ENCODE assay signal across 8 cellular contexts in the genomic region with DNA sequence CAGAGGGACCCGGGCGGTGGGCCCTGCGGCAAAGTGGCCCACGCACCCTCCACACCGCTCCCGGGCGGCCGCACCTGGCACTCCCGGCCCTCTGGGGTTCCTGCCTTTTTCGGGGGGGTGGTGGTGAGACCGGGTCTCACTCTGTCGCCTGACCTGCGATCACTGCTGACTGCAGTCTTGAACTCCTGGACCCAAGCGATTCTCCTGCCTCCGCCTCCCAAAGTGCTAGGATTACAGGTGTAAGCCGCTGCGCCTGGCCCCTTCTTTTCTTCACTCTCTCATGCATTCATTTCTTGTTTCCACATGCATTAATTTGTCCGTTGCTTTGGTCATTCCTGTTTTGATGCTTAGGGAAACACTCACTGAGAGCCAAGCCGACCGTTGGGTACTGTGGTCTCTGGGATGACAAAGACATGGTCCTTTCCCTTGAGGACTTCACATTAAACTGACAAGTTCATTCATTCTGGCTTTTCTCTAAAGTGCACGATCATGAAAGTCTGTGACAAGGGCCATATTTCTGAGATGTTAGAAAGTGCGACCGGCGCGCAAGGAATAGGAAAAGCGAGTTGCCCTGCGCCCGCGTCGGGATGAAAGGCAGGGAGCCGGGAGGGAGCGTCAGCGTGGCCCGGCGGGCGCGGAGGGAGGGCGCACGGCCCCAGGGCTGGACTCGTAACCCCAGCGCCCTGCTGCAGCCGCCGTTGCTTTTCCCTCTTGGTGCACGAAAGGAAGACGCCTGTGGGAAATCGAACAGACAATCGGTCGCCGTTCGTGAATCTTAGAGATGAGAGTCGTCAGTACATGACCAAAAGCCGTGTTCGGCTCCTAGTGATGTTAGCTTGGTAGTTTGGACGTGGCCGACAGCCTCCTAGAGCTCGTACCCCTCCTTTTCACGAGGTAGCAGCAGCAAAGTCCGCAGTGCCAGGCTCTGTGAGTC. TPM values are rescaled to one million over a fixed set of nuclear protein-coding genes. Genes with fewer than 3 reads are reported as not detected.
DNase-seq lines count a peak whose midpoint lies in the region; ATAC-seq and TF ChIP-seq lines count a peak whose summit lies in the region.

No MANE protein-coding gene starts in this region.

- no peak; the same call in 1 of the 2 replicates for TF ChIP-seq CTCF in OCI-LY3 (IDR thresholded peaks at IDR 0.05; ENCODE audit: low read depth, low read length)
- no peak for TF ChIP-seq CTCF in choroid plexus epithelial cell (conservative IDR thresholded peaks at IDR 0.05; ENCODE audit: low read depth, low read length)
- TF ChIP-seq CTCF in lung (IDR thresholded peaks at IDR 0.05; ENCODE audit: control extremely low read depth, extremely low read depth), result no peak
- no peak for TF ChIP-seq CTCF in tibial nerve (IDR thresholded peaks at IDR 0.05)

- peaks cover 4% of the 10 kb centered on the region for H3K9me3 Mint-ChIP-seq in activated CD4-positive, alpha-beta T cell treated with anti-CD3 and anti-CD28 coated beads, Interleukin-2, amount 10 ng/mL, durations not matched to agents 24 days and 14 days

- H4K20me1 ChIP-seq in OCI-LY3 (ENCODE audit: insufficient read depth, low read length), result no peaks in the 10 kb centered on the region

- H3K9me3 ChIP-seq in OCI-LY3 (ENCODE audit: insufficient read depth, low read length), result no peaks in the 10 kb centered on the region
- peaks cover 0 to 2% of the 10 kb centered on the region in 2 donors for H3K9me3 ChIP-seq in lung (ENCODE audit: control insufficient read depth in 2 of 2, insufficient read depth in 1 of 2, low read length in 1 of 2)
- no peaks in the 10 kb centered on the region for H3K9me3 ChIP-seq in tibial nerve

- H3K27me3 ChIP-seq in OCI-LY3 (ENCODE audit: low read depth, low read length) (0 out of 2 replicates have a peak, but pooled peaks cover 2% of the 10 kb centered on the region), lung (ENCODE audit: control insufficient read depth, insufficient read depth) (peaks cover 4% of the 10 kb centered on the region), tibial nerve (peaks cover 0 to 48% of the 10 kb centered on the region in 2 donors)

- TF ChIP-seq EP300 in tibial nerve (IDR thresholded peaks at IDR 0.05), result no peak

- peaks cover 39% of the 10 kb centered on the region for H3K79me2 ChIP-seq in OCI-LY3 (ENCODE audit: low read length)

- TF ChIP-seq POLR2A in tibial nerve (IDR thresholded peaks at IDR 0.05), result no peak

- peaks cover 40% of the 10 kb centered on the region for H3K27me3 Mint-ChIP-seq in activated CD4-positive, alpha-beta T cell treated with anti-CD3 and anti-CD28 coated beads, Interleukin-2, amount 10 ng/mL, durations not matched to agents 24 days and 14 days

- H2AFZ ChIP-seq in OCI-LY3 (ENCODE audit: low read depth, low read length), result 0 out of 2 replicates have a peak overlapping the region, but pooled peaks have one; percentile 32

- peak overlapping the region; percentile 85 for H3K4me3 Mint-ChIP-seq in activated CD4-positive, alpha-beta T cell treated with anti-CD3 and anti-CD28 coated beads, Interleukin-2, amount 10 ng/mL, durations not matched to agents 24 days and 14 days

- H3K36me3 ChIP-seq in OCI-LY3 (replicated peaks; ENCODE audit: low read depth, low read length) (peaks cover 18% of the 10 kb centered on the region), lung (ENCODE audit: control insufficient read depth in 2 of 2, insufficient read depth in 2 of 2, low read length in 2 of 2) (no peaks in the 10 kb centered on the region), tibial nerve (no peaks in the 10 kb centered on the region)

- intact Hi-C loops in activated CD4-positive, alpha-beta T cell treated with anti-CD3 and anti-CD28 coated beads, Interleukin-2, amount 10 ng/mL, durations not matched to agents 24 days and 14 days (cut with micrococcal nuclease), result loop anchor here (2.0 to 5.0 kb wide), 6 partner anchors 29 to 851 kb away; a partner anchor contains a TSS

- WGBS in lung, 2 donors, result 1 to 2% methylated on average over 55 to 58 of the region's 58 CpGs
- whole genome bisulfite sequencing in tibial nerve, 2 donors, result 2 to 3% methylated on average over 47 to 52 of the region's 58 CpGs

- peaks cover 41% of the 10 kb centered on the region for H3K4me1 Mint-ChIP-seq in activated CD4-positive, alpha-beta T cell treated with anti-CD3 and anti-CD28 coated beads, Interleukin-2, amount 10 ng/mL, durations not matched to agents 24 days and 14 days

- peaks cover 27% of the 10 kb centered on the region for H3K4me1 ChIP-seq in OCI-LY3 (ENCODE audit: low read length)
- H3K4me1 ChIP-seq in lung (ENCODE audit: control insufficient read depth in 2 of 2, insufficient read depth in 2 of 2, low read length in 2 of 2), result peaks cover 0 to 8% of the 10 kb centered on the region in 2 donors
- peaks cover 0 to 35% (median 16%) of the 10 kb centered on the region in 4 donors for H3K4me1 ChIP-seq in tibial nerve

- peaks cover 28% of the 10 kb centered on the region for H3K36me3 Mint-ChIP-seq in activated CD4-positive, alpha-beta T cell treated with anti-CD3 and anti-CD28 coated beads, Interleukin-2, amount 10 ng/mL, durations not matched to agents 24 days and 14 days (ENCODE audit: low read depth)

- H3K27ac ChIP-seq in OCI-LY3 (ENCODE audit: low read length) (peak overlapping the region; percentile 100; the same call in 1 of the 2 replicates), lung (ENCODE audit: low read depth in 1 of 2, low read length in 1 of 2) (no peak overlapping the region), tibial nerve (peak overlapping the region in 3 of 4 donors; percentile 68 to 77 (median 71))

- peak overlapping the region; percentile 80 for H3K4me2 ChIP-seq in OCI-LY3 (ENCODE audit: low read length)

- DNase-seq in activated CD4-positive, alpha-beta T cell treated with anti-CD3 and anti-CD28 coated beads, Interleukin-2, amount 10 ng/mL, durations not matched to agents 24 days and 14 days, result peak; percentile 70
- no peak for DNase-seq in activated CD4-positive, alpha-beta T cell treated with anti-CD3 and anti-CD28 coated beads, Interleukin-2, amount 50 U/mL, for 4 hours
- DNase-seq in choroid plexus epithelial cell (ENCODE audit: low read depth), result peak; percentile 16
- no peak for DNase-seq in lung (ENCODE audit: low spot score)
- DNase-seq in tibial nerve (ENCODE audit: low spot score in 2 of 2), result no peak
- no peak for DNase-seq in NCI-H2029 (lab: John Stamatoyannopoulos, UW)
- no peak for DNase-seq in NCI-H128 (lab: John Stamatoyannopoulos, UW; ENCODE audit: unreplicated experiment)

- peak overlapping the region; percentile 97 for H3K4me3 ChIP-seq in OCI-LY3 (ENCODE audit: low read length)
- H3K4me3 ChIP-seq in choroid plexus epithelial cell (ENCODE audit: low read depth, low read length), result peak overlapping the region; percentile 63
- H3K4me3 ChIP-seq in lung, result peak overlapping the region; percentile 36
- H3K4me3 ChIP-seq in tibial nerve, result peak overlapping the region; percentile 43 to 85 (median 74)

- ATAC-seq in lung (ENCODE audit: insufficient read depth, low FRiP score), result peak; percentile 39

- peak overlapping the region; percentile 23 for H3K27ac Mint-ChIP-seq in activated CD4-positive, alpha-beta T cell treated with anti-CD3 and anti-CD28 coated beads, Interleukin-2, amount 10 ng/mL, durations not matched to agents 24 days and 14 days

- peak overlapping the region; percentile 99 for H3K9ac ChIP-seq in OCI-LY3 (ENCODE audit: low read length)

RNA-seq across cellular contexts. Expression of a gene that starts 1.0 kb away (rescaled TPM):
- total RNA-seq in activated CD4-positive, alpha-beta T cell treated with anti-CD3 and anti-CD28 coated beads, Interleukin-2, amount 10 ng/mL, durations not matched to agents 24 days and 14 days, result 92.3 and 95.6 TPM in 2 replicates
- 10 to 100 TPM in 1 of 2 donors, 1 to 10 TPM in 1; 5.0 to 17.1 TPM for total RNA-seq in lung
- polyA plus RNA-seq in lung, result 1 to 10 TPM; 4.2 to 9.8 TPM
- total RNA-seq in tibial nerve, result 10 to 100 TPM in 2 of 4 donors, 1 to 10 TPM in 2; 8.2 to 12.2 (median 9.8) TPM

RNA-seq across cellular contexts. Expression of a gene that starts 50.4 kb away (rescaled TPM):
- 0.51 and 0.66 TPM in 2 replicates for total RNA-seq in activated CD4-positive, alpha-beta T cell treated with anti-CD3 and anti-CD28 coated beads, Interleukin-2, amount 10 ng/mL, durations not matched to agents 24 days and 14 days
- total RNA-seq in lung, result 1 to 10 TPM in 1 of 2 donors, under 1 TPM in 1; 0.68 to 4.2 TPM
- 1 to 10 TPM in 1 of 2 donors, under 1 TPM in 1; 0.84 to 4.5 TPM for polyA plus RNA-seq in lung
- total RNA-seq in tibial nerve, result 10 to 100 TPM in 2 of 4 donors, 1 to 10 TPM in 2; 6.5 to 12.9 (median 8.6) TPM

Comparison
In these comparisons a context has a peak if more than half of its experiments do, and no peak if none do; other contexts are left out.
1. DNase-seq: peak in activated CD4-positive, alpha-beta T cell treated with anti-CD3 and anti-CD28 coated beads, Interleukin-2, amount 10 ng/mL, durations not matched to agents 24 days and 14 days (single experiment) and choroid plexus epithelial cell (single experiment); none in activated CD4-positive, alpha-beta T cell treated with anti-CD3 and anti-CD28 coated beads, Interleukin-2, amount 50 U/mL, for 4 hours (0 of 2), lung (single experiment), tibial nerve (0 of 2), NCI-H2029 (single experiment) and NCI-H128 (single experiment).
2. H3K27ac ChIP-seq: peak in OCI-LY3 (single experiment) and tibial nerve (3 of 4); none in lung (0 of 2).
3. H3K4me3 ChIP-seq: peak in every context shown above with its lines; median percentile 97 in OCI-LY3; 74 in tibial nerve; 63 in choroid plexus epithelial cell; 36 in lung.